Comparison of ENCODE assay signal across 8 cellular contexts in the genomic region with DNA sequence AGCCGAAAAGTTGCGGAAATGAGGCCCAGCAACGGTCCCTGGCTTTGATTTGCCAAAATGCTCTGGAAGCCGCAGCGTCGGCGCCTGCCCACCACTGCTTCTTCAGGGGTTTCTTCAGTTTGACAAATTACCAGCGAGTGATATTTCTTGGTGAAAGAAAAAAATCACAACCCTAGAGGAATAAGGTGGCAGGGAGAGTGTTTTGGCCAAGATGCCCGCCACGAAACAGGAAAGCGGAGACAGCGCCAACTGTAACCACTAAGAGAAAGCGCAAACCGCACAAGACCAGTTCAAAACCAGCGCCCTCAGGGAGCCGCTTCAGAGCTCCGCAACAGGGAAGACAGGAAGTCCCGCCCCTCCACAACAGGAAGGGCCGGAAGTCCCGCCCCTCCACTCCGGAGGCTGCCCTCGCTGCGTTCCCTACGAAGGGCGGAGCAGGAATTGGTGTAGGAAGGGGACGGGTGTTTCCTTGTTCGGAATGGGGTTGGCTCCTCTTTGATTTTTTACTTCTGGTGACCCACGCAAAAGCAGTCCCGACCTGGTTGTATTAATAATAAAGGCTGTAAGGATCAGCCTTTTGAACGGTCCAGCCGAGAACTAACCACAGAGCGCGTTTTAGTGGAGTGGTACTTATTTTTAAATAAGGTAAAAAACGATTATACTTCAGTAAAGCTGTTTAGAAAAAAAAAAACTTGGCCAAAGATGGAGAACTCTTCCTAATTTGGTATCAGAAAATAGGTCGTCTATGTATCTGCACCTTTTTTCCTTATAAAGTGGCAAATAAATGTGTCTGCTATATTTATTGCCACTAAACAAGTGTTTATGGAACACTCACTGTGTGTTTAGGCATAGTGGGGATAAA.
DNase-seq lines count a peak whose midpoint lies in the region; ATAC-seq and TF ChIP-seq lines count a peak whose summit lies in the region.

C5orf34 (minus strand) TSS at position 333 of the 862 bp plus-strand sequence. CDS start 5,809 bp downstream, outside the sequence.

- no peaks in the 10 kb centered on the region for H3K27me3 Mint-ChIP-seq in central memory CD8-positive, alpha-beta T cell

- peaks cover 7% of the 10 kb centered on the region for H3K36me3 Mint-ChIP-seq in central memory CD8-positive, alpha-beta T cell (ENCODE audit: insufficient read depth)

- ATAC-seq in GM19025 (IDR thresholded peaks at IDR 0.05; ENCODE audit: low read depth, unreplicated experiment) = peak; percentile 99
- ATAC-seq in HG03280 (IDR thresholded peaks at IDR 0.05; ENCODE audit: unreplicated experiment) = peak; percentile 99
- peak; percentile 92 for ATAC-seq in central memory CD8-positive, alpha-beta T cell (replicated peaks; ENCODE audit: extremely low read depth, poor library complexity, severe bottlenecking)

- peak; percentile 86 for DNase-seq in AG09319 (ENCODE audit: extremely low read depth, low read depth)
- DNase-seq in NCI-H345 (lab: John Stamatoyannopoulos, UW) = peak; percentile 97
- DNase-seq in activated CD4-positive, CD25-positive, alpha-beta regulatory T cell (lab: John Stamatoyannopoulos, UW) = peak; percentile 82 to 92 (median 86)
- peak; percentile 83 to 94 for DNase-seq in central memory CD8-positive, alpha-beta T cell (ENCODE audit: low spot score in 2 of 2)
- peak; percentile 98 for DNase-seq in islet precursor cell
- peak; percentile 96 for DNase-seq in stimulated activated CD4-positive, alpha-beta T cell treated with anti-CD3 and anti-CD28 coated beads, Interleukin-12 subunit alpha, Interleukin-12 subunit beta, amount 100 ng/mL, for 4 hours

- H3K9me3 Mint-ChIP-seq in central memory CD8-positive, alpha-beta T cell = no peaks in the 10 kb centered on the region

- H3K4me3 Mint-ChIP-seq in central memory CD8-positive, alpha-beta T cell = peak within 1 kb of the TSS; percentile 85

- H3K27ac Mint-ChIP-seq in central memory CD8-positive, alpha-beta T cell (ENCODE audit: low read depth) = peak within 1 kb of the TSS; percentile 90

- TF ChIP-seq CTCF in AG09319 (IDR thresholded peaks at IDR 0.05; ENCODE audit: low read depth, low read length) = no peak; the same call in 1 of the 2 replicates

- H3K4me1 Mint-ChIP-seq in central memory CD8-positive, alpha-beta T cell = peaks cover 19% of the 10 kb centered on the region

Comparison
In these comparisons a context has a peak if more than half of its experiments do, and no peak if none do; other contexts are left out.
1. Peak in every context shown above with its lines: DNase-seq and ATAC-seq.